In genomic region chr16:28569968-28570752, GRCh38 we compare ENCODE assay signal across 25 cellular contexts. TPM values are rescaled to one million over a fixed set of nuclear protein-coding genes. Genes with fewer than 3 reads are reported as not detected.
"Had no signal": no experiment of that assay in that cellular context is flagged by ENCODE, and none has a peak within 500 bp of the region (broad histone marks: within the 10 kb centered on the region; RNA-seq: fewer than 3 reads in every experiment).

No MANE protein-coding gene starts in this region.

- DNase-seq: Kasumi-1, MM.1S, NCI-H1092 treated with DMSO at 0.1 percent for 48 hours, NCI-H1436, NCI-H1694, NCI-H187 treated with DMSO at 0.1 percent for 48 hours, NCI-H2029 treated with DMSO at 0.1 percent for 48 hours, NCI-H2107, NCI-H2227 treated with DMSO at 0.1 percent for 48 hours, NCI-H524 treated with DMSO at 0.1 percent for 48 hours, NCI-H69, NCI-H774, SHP77, SK-N-SH, SW 1271, T-cell had no signal

- H3K4me2 ChIP-seq: KMS-11, SK-N-SH had no signal

- ATAC-seq: K562, T-cell had no signal

- H3K9me3 ChIP-seq: SK-N-SH had no signal

- H3K27ac Mint-ChIP-seq: T-cell had no signal

- H3K27me3 Mint-ChIP-seq: IgD-negative memory B cell, T-cell had no signal

- FAIRE-seq: HTR-8/SVneo, K562, RCC 7860 had no signal

- H3K27ac ChIP-seq: HL-60, KMS-11, RWPE1 had no signal

- H3K9ac ChIP-seq: KMS-11, SK-N-SH had no signal

- H3K4me3 ChIP-seq: K562 had no signal

- H3K4me3 Mint-ChIP-seq: IgD-negative memory B cell, T-cell had no signal

RNA-seq across cellular contexts. Expression of gene SULT1A2, which starts 26.7 kb away (rescaled TPM):
- total RNA-seq: M059J, SK-MEL-5 had no signal
- polyA plus RNA-seq: IgD-negative memory B cell had no signal

RNA-seq across cellular contexts. Expression of gene NUPR1, which starts 31.4 kb away (rescaled TPM):
- polyA plus RNA-seq: IgD-negative memory B cell had no signal
